In genomic region chr1:206839857-206840256, GRCh38 we compare ENCODE assay signal across 21 cellular contexts. TPM values are rescaled to one million over a fixed set of nuclear protein-coding genes. Genes with fewer than 3 reads are reported as not detected.
DNase-seq lines count a peak whose midpoint lies in the region; ATAC-seq and TF ChIP-seq lines count a peak whose summit lies in the region.
"Had no signal": no experiment of that assay in that cellular context is flagged by ENCODE, and none has a peak within 500 bp of the region (broad histone marks: within the 10 kb centered on the region; RNA-seq: fewer than 3 reads in every experiment).

No MANE protein-coding gene starts in this region.

- H3K4ac ChIP-seq in mesendoderm (ENCODE audit: low read depth, low read length): no peak overlapping the region

- WGBS in mesendoderm (ENCODE audit: extremely low coverage, insufficient coverage, low lambda C conversion rate): no CpG with 5 or more reads among the region's 7 CpGs

- H2BK15ac ChIP-seq in mesendoderm (replicated peaks; ENCODE audit: low read depth): no peak overlapping the region

- ATAC-seq in GM18519 (IDR thresholded peaks at IDR 0.05; ENCODE audit: low FRiP score, unreplicated experiment): no peak
- ATAC-seq: CD8-positive, alpha-beta T cell; natural killer cell treated with Interleukin-12 subunit alpha and Interleukin-12 subunit beta and Interleukin-15 and Interleukin-18, amount 100 ng/mL, for 72 hours; Panc1 had no signal

- no peak overlapping the region for H2AK5ac ChIP-seq in mesendoderm (ENCODE audit: low read length)

- DNase-seq in Daoy (ENCODE audit: low read depth) (peak; percentile 79), M059J (ENCODE audit: low read depth) (peak; percentile 88), chondrocyte (ENCODE audit: low spot score) (no peak), mesendoderm (peak; percentile 56), T-helper 2 cell (no peak), Kasumi-1 (lab: John Stamatoyannopoulos, UW) (no peak)
- no peak for DNase-seq in NK-92 treated with Interleukin-12 subunit alpha and Interleukin-12 subunit beta, amount 100 ng/mL, for 24 hours (lab: John Stamatoyannopoulos, UW)
- DNase-seq: activated CD4-positive, alpha-beta memory T cell treated with anti-CD3 and anti-CD28 coated beads for 36 hours; CD8-positive, alpha-beta T cell; effector CD8-positive, alpha-beta T cell; NCI-H1436 treated with DMSO at 0.1 percent for 48 hours; NCI-H446 treated with DMSO at 0.1 percent for 48 hours; stimulated activated CD4-positive, alpha-beta T cell treated with anti-CD3 and anti-CD28 coated beads, Interleukin-4, amount 100 ng/mL, for 4 hours; stimulated activated naive CD4-positive, alpha-beta T cell had no signal

- H3K27me3 Mint-ChIP-seq in chondrocyte (ENCODE audit: low read depth): peaks cover 2% of the 10 kb centered on the region

- no peak overlapping the region for H4K5ac ChIP-seq in mesendoderm (ENCODE audit: low read length)

- H3K4me3 Mint-ChIP-seq in chondrocyte (ENCODE audit: unreplicated experiment): no peak overlapping the region
- H3K4me3 Mint-ChIP-seq: activated CD4-positive, alpha-beta memory T cell treated with anti-CD3 and anti-CD28 coated beads for 36 hours; CD8-positive, alpha-beta T cell; natural killer cell treated with Interleukin-12 subunit alpha and Interleukin-12 subunit beta and Interleukin-15 and Interleukin-18, amount 100 ng/mL, for 72 hours had no signal

- H3K4me2 ChIP-seq in mesendoderm (ENCODE audit: low read length): no peak overlapping the region

- H3K27ac ChIP-seq in mesendoderm (ENCODE audit: low read depth, low read length): no peak overlapping the region
- H3K27ac ChIP-seq: vagina had no signal

- no peaks in the 10 kb centered on the region for H3K79me1 ChIP-seq in mesendoderm (ENCODE audit: low read length)

- TF ChIP-seq CTCF in chondrocyte (IDR thresholded peaks at IDR 0.05): no peak

- no peaks in the 10 kb centered on the region for H3K27me3 ChIP-seq in mesendoderm (ENCODE audit: insufficient read depth, low read length, poor library complexity)
- H3K27me3 ChIP-seq: vagina had no signal

- no peaks in the 10 kb centered on the region for H3K4me1 ChIP-seq in mesendoderm (ENCODE audit: control insufficient read depth, low read depth, low read length)
- H3K4me1 ChIP-seq: vagina had no signal

- peaks cover 17% of the 10 kb centered on the region for H3K4me1 Mint-ChIP-seq in chondrocyte (ENCODE audit: low read depth)

- H3K9ac ChIP-seq in mesendoderm (ENCODE audit: low read length): no peak overlapping the region

- no peak overlapping the region for H3K18ac ChIP-seq in mesendoderm (ENCODE audit: low read length)

- H3K4me3 ChIP-seq in mesendoderm (ENCODE audit: low read length): no peak overlapping the region
- H3K4me3 ChIP-seq: vagina had no signal

- H3K79me2 ChIP-seq in mesendoderm (ENCODE audit: control insufficient read depth, insufficient read depth, low read length): no peaks in the 10 kb centered on the region

- H3K23ac ChIP-seq in mesendoderm (ENCODE audit: low read length): no peak overlapping the region

- no peaks in the 10 kb centered on the region for H3K36me3 Mint-ChIP-seq in chondrocyte (ENCODE audit: low read depth)
- H3K36me3 Mint-ChIP-seq: activated CD4-positive, alpha-beta memory T cell treated with anti-CD3 and anti-CD28 coated beads for 36 hours; CD8-positive, alpha-beta T cell; natural killer cell treated with Interleukin-12 subunit alpha and Interleukin-12 subunit beta and Interleukin-15 and Interleukin-18, amount 100 ng/mL, for 72 hours had no signal

- no peaks in the 10 kb centered on the region for H3K9me3 Mint-ChIP-seq in chondrocyte (ENCODE audit: low read depth)
- H3K9me3 Mint-ChIP-seq: activated CD4-positive, alpha-beta memory T cell treated with anti-CD3 and anti-CD28 coated beads for 36 hours; activated T-helper 2 cell treated with anti-CD3 and anti-CD28 coated beads, Interferon-gamma antibody, Interleukin-2, Interleukin-4, amounts not matched to agents 10 μg/mL and 5 μg/mL and 100 μg/mL, durations not matched to agents 14 hours and 24 hours and 36 hours; CD8-positive, alpha-beta T cell; natural killer cell treated with Interleukin-12 subunit alpha and Interleukin-12 subunit beta and Interleukin-15 and Interleukin-18, amount 100 ng/mL, for 72 hours had no signal

- peak overlapping the region; percentile 73 for H3K27ac Mint-ChIP-seq in chondrocyte (ENCODE audit: unreplicated experiment)
- H3K27ac Mint-ChIP-seq: activated CD4-positive, alpha-beta memory T cell treated with anti-CD3 and anti-CD28 coated beads for 36 hours; activated T-helper 2 cell treated with anti-CD3 and anti-CD28 coated beads, Interferon-gamma antibody, Interleukin-2, Interleukin-4, amounts not matched to agents 10 μg/mL and 5 μg/mL and 100 μg/mL, durations not matched to agents 14 hours and 24 hours and 36 hours; CD8-positive, alpha-beta T cell; natural killer cell treated with Interleukin-12 subunit alpha and Interleukin-12 subunit beta and Interleukin-15 and Interleukin-18, amount 100 ng/mL, for 72 hours had no signal

- H4K8ac ChIP-seq in mesendoderm (ENCODE audit: low read depth, low read length): no peak overlapping the region

- H2BK5ac ChIP-seq in mesendoderm (ENCODE audit: low read length): no peak overlapping the region

- no peaks in the 10 kb centered on the region for H3K36me3 ChIP-seq in mesendoderm (ENCODE audit: control insufficient read depth, insufficient read depth, low read length)
- H3K36me3 ChIP-seq: vagina had no signal

- H2BK120ac ChIP-seq in mesendoderm (ENCODE audit: low read depth, low read length): no peak overlapping the region

- no peak overlapping the region for H3K56ac ChIP-seq in mesendoderm (ENCODE audit: low read length)

RNA-seq across cellular contexts. Expression of gene IL20, which starts 25.6 kb away (rescaled TPM):
- not detected in 2 replicates for total RNA-seq in Daoy (2014; rRNA removed; shearing (Covaris generic))
- total RNA-seq in M059J (2014; rRNA removed; shearing (Covaris generic)): not detected in 2 replicates
- not detected in 3 replicates for total RNA-seq in chondrocyte
- polyA plus RNA-seq in mesendoderm (2013, experiment 1 of 2): not detected
- not detected for polyA plus RNA-seq in mesendoderm (2013, experiment 2 of 2)
- total RNA-seq: activated CD4-positive, alpha-beta memory T cell treated with anti-CD3 and anti-CD28 coated beads for 36 hours; activated T-helper 2 cell treated with anti-CD3 and anti-CD28 coated beads, Interferon-gamma antibody, Interleukin-2, Interleukin-4, amounts not matched to agents 10 μg/mL and 5 μg/mL and 100 μg/mL, durations not matched to agents 14 hours and 24 hours and 36 hours; aorta; CD8-positive, alpha-beta T cell; natural killer cell treated with Interleukin-12 subunit alpha and Interleukin-12 subunit beta and Interleukin-15 and Interleukin-18, amount 100 ng/mL, for 72 hours; renal cortical epithelial cell; vagina had no signal
- polyA plus RNA-seq: aorta had no signal

RNA-seq across cellular contexts. Expression of gene IL24, which starts 57.4 kb away (rescaled TPM):
- 0.11 TPM in 1 of 2 replicates, not detected in the other for total RNA-seq in Daoy (2014; rRNA removed; shearing (Covaris generic))
- total RNA-seq in M059J (2014; rRNA removed; shearing (Covaris generic)): 1.3 and 1.8 TPM in 2 replicates
- not detected in 3 replicates for total RNA-seq in chondrocyte
- polyA plus RNA-seq in mesendoderm (2013, experiment 1 of 2): 0.06 TPM
- 0.07 TPM for polyA plus RNA-seq in mesendoderm (2013, experiment 2 of 2)
- total RNA-seq: aorta; CD8-positive, alpha-beta T cell; natural killer cell treated with Interleukin-12 subunit alpha and Interleukin-12 subunit beta and Interleukin-15 and Interleukin-18, amount 100 ng/mL, for 72 hours; renal cortical epithelial cell had no signal
- polyA plus RNA-seq: aorta had no signal

Comparison
In these comparisons a context has a peak if more than half of its experiments do, and no peak if none do; other contexts are left out.
1. DNase-seq: peak in Daoy (single experiment), M059J (single experiment) and mesendoderm (single experiment); none in chondrocyte (single experiment), NK-92 treated with Interleukin-12 subunit alpha and Interleukin-12 subunit beta, amount 100 ng/mL, for 24 hours (single experiment), T-helper 2 cell (0 of 5) and Kasumi-1 (0 of 2).